14 cellular contexts compared by ENCODE assay signal in the genomic region with DNA sequence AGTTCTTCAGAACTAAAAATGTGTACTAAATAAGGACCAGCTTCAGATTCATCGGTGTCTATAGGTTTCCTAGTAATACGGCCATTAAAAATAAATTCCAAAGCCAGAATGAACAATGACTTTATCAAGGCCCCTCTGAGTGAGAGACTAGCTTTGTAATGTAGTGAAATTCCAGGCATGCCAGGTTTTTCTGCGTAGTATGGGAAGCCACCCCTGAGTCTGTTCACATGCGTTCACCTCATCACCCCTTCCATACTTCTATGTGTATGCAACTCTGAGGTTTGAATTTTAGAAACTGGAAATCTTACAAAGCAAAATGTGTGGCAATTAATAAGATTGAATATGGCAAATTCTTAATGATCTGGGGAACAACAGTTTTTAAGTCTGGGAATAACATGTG. TPM values are rescaled to one million over a fixed set of nuclear protein-coding genes. Genes with fewer than 3 reads are reported as not detected.
"Had no signal": no experiment of that assay in that cellular context is flagged by ENCODE, and none has a peak within 500 bp of the region (broad histone marks: within the 10 kb centered on the region; RNA-seq: fewer than 3 reads in every experiment).

No MANE protein-coding gene starts in this region.

- H3K4me1 ChIP-seq: heart right ventricle, thyroid gland, uterus had no signal

- H3K27ac ChIP-seq: esophagus squamous epithelium, heart right ventricle, thyroid gland, uterus had no signal

- H3K4me3 ChIP-seq: esophagus squamous epithelium, heart right ventricle, smooth muscle cell, thyroid gland, uterus had no signal

- H3K36me3 Mint-ChIP-seq: activated CD4-positive, alpha-beta memory T cell treated with anti-CD3 and anti-CD28 coated beads for 36 hours had no signal

- ATAC-seq: activated naive CD8-positive, alpha-beta T cell treated with anti-CD3 and anti-CD28 coated beads, Interleukin-2, amount 50 U/mL, for 24 hours; heart right ventricle; right cardiac atrium had no signal

- H3K27ac Mint-ChIP-seq: activated CD4-positive, alpha-beta memory T cell treated with anti-CD3 and anti-CD28 coated beads for 36 hours; activated naive CD8-positive, alpha-beta T cell treated with anti-CD3 and anti-CD28 coated beads, Interleukin-2, amount 50 U/mL, for 24 hours; dendritic cell treated with granulocyte-macrophage colony-stimulating factor and Interleukin-4, amounts not matched to agents 40 ng/mL and 50 ng/mL, for 4 days; T-helper 2 cell treated with Interferon-gamma antibody and Interleukin-4, amounts not matched to agents 5 μg/mL and 100 μg/mL, for 36 hours had no signal

- H3K27me3 Mint-ChIP-seq: activated CD4-positive, alpha-beta memory T cell treated with anti-CD3 and anti-CD28 coated beads for 36 hours had no signal

- H3K27me3 ChIP-seq: esophagus squamous epithelium, heart right ventricle, thyroid gland, uterus had no signal

- H3K36me3 ChIP-seq: thyroid gland, uterus had no signal

- DNase-seq: activated CD4-positive, alpha-beta memory T cell treated with anti-CD3 and anti-CD28 coated beads for 36 hours; activated CD4-positive, alpha-beta T cell treated with anti-CD3 and anti-CD28 coated beads for 1 hour; activated naive CD4-positive, alpha-beta T cell; activated naive CD8-positive, alpha-beta T cell treated with anti-CD3 and anti-CD28 coated beads, Interleukin-2, amount 50 U/mL, for 24 hours; esophagus squamous epithelium; foreskin melanocyte; heart right ventricle; right cardiac atrium; thyroid gland; uterus had no signal

- H3K4me2 ChIP-seq: smooth muscle cell had no signal

- H3K9me3 ChIP-seq: esophagus squamous epithelium, heart right ventricle, thyroid gland, uterus had no signal

- H3K4me3 Mint-ChIP-seq: activated CD4-positive, alpha-beta memory T cell treated with anti-CD3 and anti-CD28 coated beads for 36 hours; activated naive CD8-positive, alpha-beta T cell treated with anti-CD3 and anti-CD28 coated beads, Interleukin-2, amount 50 U/mL, for 24 hours; dendritic cell treated with granulocyte-macrophage colony-stimulating factor and Interleukin-4, amounts not matched to agents 40 ng/mL and 50 ng/mL, for 4 days; T-helper 2 cell treated with Interferon-gamma antibody and Interleukin-4, amounts not matched to agents 5 μg/mL and 100 μg/mL, for 36 hours had no signal

RNA-seq across cellular contexts. Expression of a gene that starts 24.5 kb away (rescaled TPM):
- total RNA-seq: mesenteric fat pad had no signal
